8 cellular contexts compared by ENCODE assay signal in genomic region chr16:88533945-88534641, GRCh38. TPM values are rescaled to one million over a fixed set of nuclear protein-coding genes. Genes with fewer than 3 reads are reported as not detected.
DNase-seq lines count a peak whose midpoint lies in the region; ATAC-seq lines count a peak whose summit lies in the region.

No MANE protein-coding gene starts in this region.

- H3K27me3 ChIP-seq in GM23248 (replicated peaks; ENCODE audit: insufficient read depth), result no peaks in the 10 kb centered on the region

- no peaks in the 10 kb centered on the region for H3K9me3 ChIP-seq in GM23248 (ENCODE audit: low read depth)

- H2AFZ ChIP-seq in GM23248, result peak overlapping the region; percentile 73

- H3K4me3 ChIP-seq in GM23248, result peak overlapping the region; percentile 90

- POLR2A ChIA-PET in naive thymus-derived CD8-positive, alpha-beta T cell (lab: Charles Lee), result interaction anchor here (0.5 to 1.9 kb wide), 5 partner anchors 36 to 170 kb away, joined by 3 to 5 read pairs (median 3); partner anchors contain the start of genes ZC3H18 and ZFPM1

- H4K20me1 ChIP-seq in GM23248 (ENCODE audit: insufficient read depth), result no peaks in the 10 kb centered on the region

- no peaks in the 10 kb centered on the region for H3K9me2 ChIP-seq in GM23248 (ENCODE audit: insufficient read depth)

- H3K36me3 Mint-ChIP-seq in naive thymus-derived CD8-positive, alpha-beta T cell, result no peaks in the 10 kb centered on the region

- 0 out of 2 replicates have a peak, but pooled peaks cover 6% of the 10 kb centered on the region for H3F3A ChIP-seq in GM23248 (ENCODE audit: insufficient read depth)

- 0 out of 2 replicates have a peak overlapping the region, but pooled peaks have one; percentile 48 for H3K27ac ChIP-seq in GM23248

- ATAC-seq in esophagus mucosa, result peak; percentile 61
- ATAC-seq in naive thymus-derived CD8-positive, alpha-beta T cell, result peak; percentile 85 to 88

- peak overlapping the region; percentile 70 for H3K4me2 ChIP-seq in GM23248 (ENCODE audit: unreplicated experiment)

- H3K4me1 Mint-ChIP-seq in naive thymus-derived CD8-positive, alpha-beta T cell, result peaks cover 0 to 20% (median 10%) of the 10 kb centered on the region in 4 donors

- peak overlapping the region; percentile 92 for H3K9ac ChIP-seq in GM23248

- in situ Hi-C loops in GM23248 (cut with MboI), result no loop called here

- H3K9me3 Mint-ChIP-seq in naive thymus-derived CD8-positive, alpha-beta T cell, result no peaks in the 10 kb centered on the region

- peak overlapping the region in 2 of 10 donors; percentile 33 to 56 for H3K27ac Mint-ChIP-seq in naive thymus-derived CD8-positive, alpha-beta T cell

- H3K36me3 ChIP-seq in GM23248 (ENCODE audit: low read depth), result no peaks in the 10 kb centered on the region

- no peaks in the 10 kb centered on the region for H3K27me3 Mint-ChIP-seq in naive thymus-derived CD8-positive, alpha-beta T cell

- H3K4me3 Mint-ChIP-seq in naive thymus-derived CD8-positive, alpha-beta T cell, result peak overlapping the region in 5 of 10 donors; percentile 38 to 57 (median 56)

- WGBS in GM23248 (ENCODE audit: low coverage in 1 of 2, low lambda C conversion rate in 2 of 2, missing lambda C conversion rate in 2 of 2), 2 experiments, result 0 to 1% methylated on average over 10 to 46 of the region's 113 CpGs

- DNase-seq in EH (ENCODE audit: low read depth) (peak; percentile 73), GM23248 (peak; percentile 86), NCI-H2196 treated with DMSO at 0.1 percent for 48 hours (lab: John Stamatoyannopoulos, UW; ENCODE audit: unreplicated experiment) (peak; percentile 28), COR-L47 (lab: John Stamatoyannopoulos, UW) (no peak)
- DNase-seq in activated T-cell treated with anti-CD3 and anti-CD28 coated beads, Interleukin-2, amount 50 U/mL, for 1 hour, result peak; percentile 88
- DNase-seq in naive thymus-derived CD8-positive, alpha-beta T cell, result peak; percentile 46 to 87 (median 78)
- DNase-seq in stimulated activated CD8-positive, alpha-beta memory T cell treated with anti-CD3 and anti-CD28 coated beads, Interleukin-7, amount 100 ng/mL, for 48 hours (ENCODE audit: extremely low read depth in 1 of 2, low read depth in 1 of 2), result peak; percentile 45 to 69

- no peaks in the 10 kb centered on the region for H3K79me2 ChIP-seq in GM23248 (ENCODE audit: insufficient read depth)

- peaks cover 5% of the 10 kb centered on the region for H3K4me1 ChIP-seq in GM23248 (ENCODE audit: insufficient read depth)

RNA-seq across cellular contexts. Expression of gene ZC3H18, which starts 36.1 kb away (rescaled TPM):
- 8.9 and 9.7 TPM in 2 replicates for total RNA-seq in GM23248 (2014; rRNA removed; shearing (Covaris generic))
- 23.1 and 24.9 TPM in 2 replicates for polyA plus RNA-seq in GM23248 (2016; fragmentation: Nextera tagmentation; extraction: Ambion mirVana)
- 21.9 TPM for total RNA-seq in esophagus mucosa
- 10 to 100 TPM; 78.7 to 81.2 TPM for total RNA-seq in naive thymus-derived CD8-positive, alpha-beta T cell
- polyA plus RNA-seq in naive thymus-derived CD8-positive, alpha-beta T cell, result 10 to 100 TPM in 2 of 3 donors, 1 to 10 TPM in 1; 7.3 to 25.1 (median 15.9) TPM
